Comparison of ENCODE assay signal across 18 cellular contexts in genomic region chr2:128637481-128638155, GRCh38.
DNase-seq lines count a peak whose midpoint lies in the region; ATAC-seq and TF ChIP-seq lines count a peak whose summit lies in the region.
"Had no signal": no experiment of that assay in that cellular context is flagged by ENCODE, and none has a peak within 500 bp of the region (broad histone marks: within the 10 kb centered on the region; RNA-seq: fewer than 3 reads in every experiment).

No MANE protein-coding gene starts in this region.

- TF ChIP-seq CTCF in H9 (conservative IDR thresholded peaks at IDR 0.05) (no peak), glutamatergic neuron (IDR thresholded peaks at IDR 0.05; ENCODE audit: partially characterized antibody, unreplicated experiment) (no peak), progenitor cell of endocrine pancreas (IDR thresholded peaks at IDR 0.05; ENCODE audit: unreplicated experiment) (no peak)

- H2BK15ac ChIP-seq in H9 (ENCODE audit: low read depth, low read length), result no peak overlapping the region

- ATAC-seq in T-helper 17 cell (no peak), GM19035 (IDR thresholded peaks at IDR 0.05; ENCODE audit: unreplicated experiment) (no peak)

- H3K79me2 ChIP-seq in H9 (ENCODE audit: insufficient read depth, low read length), result no peaks in the 10 kb centered on the region

- peaks cover 11% of the 10 kb centered on the region for H3K4me1 ChIP-seq in H9 (ENCODE audit: insufficient read depth, low read length)
- H3K4me1 ChIP-seq: esophagus squamous epithelium, lower lobe of right lung had no signal

- H3K4me1 Mint-ChIP-seq in H9 (peaks cover 58 to 64% of the 10 kb centered on the region in 2 experiments), T-helper 17 cell (no peaks in the 10 kb centered on the region), glutamatergic neuron (ENCODE audit: low read depth, unreplicated experiment) (peaks cover 37% of the 10 kb centered on the region), progenitor cell of endocrine pancreas (ENCODE audit: low read depth) (peaks cover 1% of the 10 kb centered on the region)
- H3K4me1 Mint-ChIP-seq: activated CD4-positive, alpha-beta T cell treated with anti-CD3 and anti-CD28 coated beads, Interleukin-2, amount 10 ng/mL, durations not matched to agents 7 days and 5 days had no signal

- no peak overlapping the region for H2AFZ ChIP-seq in H9 (ENCODE audit: low read length)

- peak overlapping the region; percentile 97 for H2BK12ac ChIP-seq in H9 (ENCODE audit: insufficient read length, low read depth, low read length)

- H4K8ac ChIP-seq in H9 (replicated peaks; ENCODE audit: insufficient read length, low read depth, low read length), result no peak overlapping the region

- H3K23me2 ChIP-seq in H9 (ENCODE audit: insufficient read length, low read depth, low read length, poor library complexity, severe bottlenecking), result no peaks in the 10 kb centered on the region

- H2AK5ac ChIP-seq in H9 (ENCODE audit: insufficient read length, low read length), result peak overlapping the region; percentile 53

- peak overlapping the region; percentile 97 to 99 (median 98) for H3K27ac Mint-ChIP-seq in H9
- H3K27ac Mint-ChIP-seq in T-helper 17 cell, result peak overlapping the region; percentile 45
- no peak overlapping the region for H3K27ac Mint-ChIP-seq in glutamatergic neuron (ENCODE audit: unreplicated experiment)
- H3K27ac Mint-ChIP-seq in progenitor cell of endocrine pancreas, result no peak overlapping the region
- H3K27ac Mint-ChIP-seq: activated CD4-positive, alpha-beta T cell treated with anti-CD3 and anti-CD28 coated beads, Interleukin-2, amount 10 ng/mL, durations not matched to agents 7 days and 5 days; activated naive CD4-positive, alpha-beta T cell treated with anti-CD3 and anti-CD28 coated beads for 36 hours; activated T-cell treated with anti-CD3 and anti-CD28 coated beads, Interleukin-2, amount 50 U/mL, for 24 hours; B cell had no signal

- no peaks in the 10 kb centered on the region for H4K20me1 ChIP-seq in H9 (ENCODE audit: control insufficient read depth, insufficient read depth, insufficient read length)

- no peak for DNase-seq in H9
- no peak for DNase-seq in T-helper 17 cell
- peak; percentile 1 for DNase-seq in glutamatergic neuron
- peak; percentile 4 for DNase-seq in progenitor cell of endocrine pancreas (ENCODE audit: low spot score, unreplicated experiment)
- no peak for DNase-seq in RPMI8226
- no peak for DNase-seq in NCI-H510A (lab: John Stamatoyannopoulos, UW)
- DNase-seq: activated CD4-positive, alpha-beta T cell treated with anti-CD3 and anti-CD28 coated beads, Interleukin-2, amount 10 ng/mL, durations not matched to agents 7 days and 5 days; activated naive CD4-positive, alpha-beta T cell treated with anti-CD3 and anti-CD28 coated beads for 36 hours; esophagus squamous epithelium; NCI-H146; NCI-H345; NK-92 treated with Interleukin-12 subunit alpha and Interleukin-12 subunit beta, amount 100 ng/mL, for 24 hours; small intestine; stimulated activated CD8-positive, alpha-beta memory T cell treated with anti-CD3 and anti-CD28 coated beads, Interleukin-4, amount 100 ng/mL, for 48 hours had no signal

- H2BK120ac ChIP-seq in H9 (ENCODE audit: low read depth, low read length, poor library complexity, severe bottlenecking), result no peak overlapping the region

- H4K5ac ChIP-seq in H9 (ENCODE audit: insufficient read length, low read depth, low read length), result peak overlapping the region; percentile 65

- H3K4me3 Mint-ChIP-seq in H9 (no peak overlapping the region), T-helper 17 cell (no peak overlapping the region), glutamatergic neuron (ENCODE audit: unreplicated experiment) (no peak overlapping the region), progenitor cell of endocrine pancreas (ENCODE audit: low read depth) (no peak overlapping the region)
- H3K4me3 Mint-ChIP-seq: activated CD4-positive, alpha-beta T cell treated with anti-CD3 and anti-CD28 coated beads, Interleukin-2, amount 10 ng/mL, durations not matched to agents 7 days and 5 days; activated naive CD4-positive, alpha-beta T cell treated with anti-CD3 and anti-CD28 coated beads for 36 hours; activated T-cell treated with anti-CD3 and anti-CD28 coated beads, Interleukin-2, amount 50 U/mL, for 24 hours; B cell had no signal

- H3K27ac ChIP-seq in H9 (ENCODE audit: insufficient read length, low read depth, low read length), result peak overlapping the region; percentile 96
- H3K27ac ChIP-seq: esophagus squamous epithelium, lower lobe of right lung had no signal

- H3K36me3 Mint-ChIP-seq in H9 (ENCODE audit: insufficient read depth in 1 of 3, low read depth in 3 of 3) (no peaks in the 10 kb centered on the region; a peak in 1 of 7 replicates), T-helper 17 cell (ENCODE audit: low read depth) (no peaks in the 10 kb centered on the region), glutamatergic neuron (ENCODE audit: unreplicated experiment) (no peaks in the 10 kb centered on the region), progenitor cell of endocrine pancreas (ENCODE audit: insufficient read depth) (no peaks in the 10 kb centered on the region)

- H3K4me2 ChIP-seq in H9 (ENCODE audit: insufficient read depth, insufficient read length, low read length), result no peak overlapping the region

- H3K9me3 Mint-ChIP-seq in H9, result no peaks in the 10 kb centered on the region
- peaks cover 2% of the 10 kb centered on the region for H3K9me3 Mint-ChIP-seq in glutamatergic neuron (ENCODE audit: unreplicated experiment)
- no peaks in the 10 kb centered on the region for H3K9me3 Mint-ChIP-seq in progenitor cell of endocrine pancreas (ENCODE audit: low read depth)
- H3K9me3 Mint-ChIP-seq: activated CD4-positive, alpha-beta T cell treated with anti-CD3 and anti-CD28 coated beads, Interleukin-2, amount 10 ng/mL, durations not matched to agents 7 days and 5 days; activated naive CD4-positive, alpha-beta T cell treated with anti-CD3 and anti-CD28 coated beads for 36 hours; activated T-cell treated with anti-CD3 and anti-CD28 coated beads, Interleukin-2, amount 50 U/mL, for 24 hours had no signal

- H3K14ac ChIP-seq in H9 (ENCODE audit: insufficient read depth, low read length), result peak overlapping the region; percentile 60

- H3K9ac ChIP-seq in H9 (ENCODE audit: extremely low read depth, insufficient read length, low read length), result no peak overlapping the region

- H3K18ac ChIP-seq in H9 (ENCODE audit: insufficient read length, low read depth, low read length), result peak overlapping the region; percentile 79

- H2BK20ac ChIP-seq in H9 (ENCODE audit: low read depth, low read length, poor library complexity, severe bottlenecking), result peak overlapping the region; percentile 50

- H4K91ac ChIP-seq in H9 (ENCODE audit: insufficient read length, low read depth, low read length), result peak overlapping the region; percentile 91

- H3T11ph ChIP-seq in H9 (ENCODE audit: low read length), result no peak overlapping the region

- no peaks in the 10 kb centered on the region for H3K27me3 ChIP-seq in H9 (ENCODE audit: insufficient read depth, low read length)
- H3K27me3 ChIP-seq: esophagus squamous epithelium had no signal

- H3K23ac ChIP-seq in H9 (ENCODE audit: insufficient read length, low read depth, low read length), result no peak overlapping the region

- WGBS in H9 (ENCODE audit: extremely low coverage, insufficient read length, low lambda C conversion rate), result no CpG with 5 or more reads among the region's 7 CpGs

- H3K56ac ChIP-seq in H9 (ENCODE audit: insufficient read length, low read depth, low read length), result no peak overlapping the region

- H3K79me1 ChIP-seq in H9 (ENCODE audit: insufficient read depth, low read depth, low read length, poor library complexity, severe bottlenecking), result no peaks in the 10 kb centered on the region

- H3K4ac ChIP-seq in H9 (ENCODE audit: low read depth, low read length), result peak overlapping the region; percentile 84; the same call in 1 of the 2 replicates

- H3K9me3 ChIP-seq in H9 (ENCODE audit: control insufficient read depth, low read depth, low read length) (no peaks in the 10 kb centered on the region), T-helper 17 cell (ENCODE audit: control insufficient read depth, low read length, poor library complexity, severe bottlenecking) (no peaks in the 10 kb centered on the region)
- H3K9me3 ChIP-seq: esophagus squamous epithelium, lower lobe of right lung had no signal

- H2BK5ac ChIP-seq in H9 (ENCODE audit: insufficient read length, low read length), result peak overlapping the region; percentile 48

- peaks cover 5% of the 10 kb centered on the region for H3K27me3 Mint-ChIP-seq in H9 (ENCODE audit: low read depth)
- peaks cover 21% of the 10 kb centered on the region for H3K27me3 Mint-ChIP-seq in T-helper 17 cell
- peaks cover 2% of the 10 kb centered on the region for H3K27me3 Mint-ChIP-seq in glutamatergic neuron (ENCODE audit: unreplicated experiment)
- H3K27me3 Mint-ChIP-seq in progenitor cell of endocrine pancreas, result peaks cover 36% of the 10 kb centered on the region

Comparison
In these comparisons a context has a peak if more than half of its experiments do, and no peak if none do; other contexts are left out.
1. DNase-seq: peak in glutamatergic neuron (single experiment) and progenitor cell of endocrine pancreas (single experiment); none in H9 (single experiment), T-helper 17 cell (0 of 3), RPMI8226 (single experiment) and NCI-H510A (single experiment).
2. H3K27ac Mint-ChIP-seq: peak in H9 (3 of 3) and T-helper 17 cell (single experiment); none in glutamatergic neuron (single experiment) and progenitor cell of endocrine pancreas (single experiment).